Comparison of ENCODE assay signal across 7 cellular contexts in genomic region chr1:115595279-115596079, GRCh38. TPM values are rescaled to one million over a fixed set of nuclear protein-coding genes. Genes with fewer than 3 reads are reported as not detected.
DNase-seq lines count a peak whose midpoint lies in the region; ATAC-seq and TF ChIP-seq lines count a peak whose summit lies in the region.

No MANE protein-coding gene starts in this region.

- 64% methylated on average over 5 of the region's 12 CpGs for WGBS in right lobe of liver (ENCODE audit: insufficient coverage, low coverage, low lambda C conversion rate, missing lambda C conversion rate)

- peak; percentile 74 for ATAC-seq in HG03196 (IDR thresholded peaks at IDR 0.05; ENCODE audit: unreplicated experiment)
- peak; percentile 89 to 94 (median 90) for ATAC-seq in right lobe of liver

- peaks cover 4% of the 10 kb centered on the region for H3K27me3 Mint-ChIP-seq in activated CD4-positive, alpha-beta T cell treated with anti-CD3 and anti-CD28 coated beads, Interleukin-2, amount 10 ng/mL, durations not matched to agents 24 days and 14 days

- no peaks in the 10 kb centered on the region for H3K9me3 Mint-ChIP-seq in activated CD4-positive, alpha-beta T cell treated with anti-CD3 and anti-CD28 coated beads, Interleukin-2, amount 10 ng/mL, durations not matched to agents 24 days and 14 days

- H3K27ac ChIP-seq in right lobe of liver = no peak overlapping the region

- no peaks in the 10 kb centered on the region for H3K36me3 ChIP-seq in right lobe of liver

- no peaks in the 10 kb centered on the region for H3K27me3 ChIP-seq in right lobe of liver

- H3K4me1 Mint-ChIP-seq in activated CD4-positive, alpha-beta T cell treated with anti-CD3 and anti-CD28 coated beads, Interleukin-2, amount 10 ng/mL, durations not matched to agents 24 days and 14 days = no peaks in the 10 kb centered on the region

- no peaks in the 10 kb centered on the region for H3K9me3 ChIP-seq in right lobe of liver

- peak; percentile 60 for DNase-seq in NCI-H460 (ENCODE audit: extremely low read depth, low read depth)
- DNase-seq in activated CD4-positive, alpha-beta T cell treated with anti-CD3 and anti-CD28 coated beads, Interleukin-2, amount 10 ng/mL, durations not matched to agents 24 days and 14 days = peak; percentile 90
- peak; percentile 95 for DNase-seq in dedifferentiated amniotic fluid mesenchymal stem cell (ENCODE audit: extremely low spot score)
- peak; percentile 75 to 79 (median 75) for DNase-seq in right lobe of liver
- peak; percentile 21 for DNase-seq in stimulated activated CD8-positive, alpha-beta memory T cell treated with anti-CD3 and anti-CD28 coated beads, Interleukin-12 subunit alpha, Interleukin-12 subunit beta, amount 100 ng/mL, for 24 hours (ENCODE audit: extremely low read depth)

- no peaks in the 10 kb centered on the region for H3K4me1 ChIP-seq in right lobe of liver

- H3K4me3 Mint-ChIP-seq in activated CD4-positive, alpha-beta T cell treated with anti-CD3 and anti-CD28 coated beads, Interleukin-2, amount 10 ng/mL, durations not matched to agents 24 days and 14 days = no peak overlapping the region

- TF ChIP-seq CTCF in GM12872 (IDR thresholded peaks at IDR 0.05; ENCODE audit: insufficient read depth, low read depth, low read length) (peak; percentile 93), right lobe of liver (IDR thresholded peaks at IDR 0.05) (peak; percentile 79 to 93 (median 86))

- no peak overlapping the region for H3K4me3 ChIP-seq in right lobe of liver

- H3K27ac Mint-ChIP-seq in activated CD4-positive, alpha-beta T cell treated with anti-CD3 and anti-CD28 coated beads, Interleukin-2, amount 10 ng/mL, durations not matched to agents 24 days and 14 days = no peak overlapping the region

- intact Hi-C loops in activated CD4-positive, alpha-beta T cell treated with anti-CD3 and anti-CD28 coated beads, Interleukin-2, amount 10 ng/mL, durations not matched to agents 24 days and 14 days (cut with micrococcal nuclease) = loop anchor here (1.0 to 10.0 kb wide), 2 partner anchors 456 to 621 kb away; no protein-coding TSS in a partner anchor
- intact Hi-C loops in right lobe of liver (cut with DNase I) = loop anchor here (10.0 kb wide), 1 partner anchor 461 kb away; no protein-coding TSS in a partner anchor

- H3K36me3 Mint-ChIP-seq in activated CD4-positive, alpha-beta T cell treated with anti-CD3 and anti-CD28 coated beads, Interleukin-2, amount 10 ng/mL, durations not matched to agents 24 days and 14 days (ENCODE audit: low read depth) = no peaks in the 10 kb centered on the region

- no peak for TF ChIP-seq POLR2A in right lobe of liver (IDR thresholded peaks at IDR 0.05)

RNA-seq across cellular contexts. Expression of gene VANGL1, which starts 46.3 kb away (rescaled TPM):
- total RNA-seq in NCI-H460 (2014; rRNA removed; shearing (Covaris generic)) = 20.5 and 21.1 TPM in 2 replicates
- 12.5 and 15.1 TPM in 2 replicates for polyA plus RNA-seq in NCI-H460 (2014; cell fraction: nucleus; rRNA removed)
- 7.6 and 7.8 TPM in 2 replicates for total RNA-seq in activated CD4-positive, alpha-beta T cell treated with anti-CD3 and anti-CD28 coated beads, Interleukin-2, amount 10 ng/mL, durations not matched to agents 24 days and 14 days
- 1 to 10 TPM; 3.3 to 5.1 (median 4.4) TPM for total RNA-seq in right lobe of liver

Comparison
In these comparisons a context has a peak if more than half of its experiments do, and no peak if none do; other contexts are left out.
1. DNase-seq: peak in every context shown above with its lines; median percentile 95 in dedifferentiated amniotic fluid mesenchymal stem cell; 90 in activated CD4-positive, alpha-beta T cell treated with anti-CD3 and anti-CD28 coated beads, Interleukin-2, amount 10 ng/mL, durations not matched to agents 24 days and 14 days; 75 in right lobe of liver; 60 in NCI-H460; 21 in stimulated activated CD8-positive, alpha-beta memory T cell treated with anti-CD3 and anti-CD28 coated beads, Interleukin-12 subunit alpha, Interleukin-12 subunit beta, amount 100 ng/mL, for 24 hours.